In the genomic region with DNA sequence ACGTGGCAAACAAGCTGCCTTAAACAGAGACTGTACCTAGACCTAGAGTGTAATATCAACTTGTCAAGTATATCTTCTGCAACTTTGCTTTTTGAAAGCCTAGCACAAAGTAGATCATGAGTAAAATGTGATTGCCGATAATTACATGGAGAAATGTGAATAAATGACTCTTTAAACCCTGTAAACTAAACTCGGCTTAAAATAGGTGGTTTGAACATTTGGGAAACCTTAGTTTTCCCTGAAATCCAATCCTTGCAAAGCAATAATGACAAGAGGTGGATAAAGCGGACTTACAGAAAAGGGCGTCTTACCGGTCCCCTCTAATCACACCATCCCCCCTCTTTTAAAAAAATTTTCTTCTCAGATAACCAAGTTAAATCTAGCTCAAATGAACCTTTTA, we compare ENCODE assay signal across 8 cellular contexts. TPM values are rescaled to one million over a fixed set of nuclear protein-coding genes. Genes with fewer than 3 reads are reported as not detected.
DNase-seq lines count a peak whose midpoint lies in the region; ATAC-seq and TF ChIP-seq lines count a peak whose summit lies in the region.

No MANE protein-coding gene starts in this region.

- ATAC-seq in heart left ventricle: no peak
- no peak for ATAC-seq in Right ventricle myocardium superior (ENCODE audit: poor library complexity)
- ATAC-seq in GM18907 (IDR thresholded peaks at IDR 0.05; ENCODE audit: unreplicated experiment): no peak
- no peak for ATAC-seq in GM21447 (IDR thresholded peaks at IDR 0.05; ENCODE audit: unreplicated experiment)

- no peak overlapping the region for H4K8ac ChIP-seq in mesenchymal stem cell (ENCODE audit: low read length)

- DNase-seq in heart left ventricle: no peak
- DNase-seq in Right ventricle myocardium superior: no peak
- peak; percentile 3 for DNase-seq in astrocyte of the hippocampus (ENCODE audit: low read depth, low spot score)
- no peak for DNase-seq in mesenchymal stem cell
- DNase-seq in vagina (ENCODE audit: extremely low spot score in 2 of 2): no peak
- no peak for DNase-seq in SW 1271 (lab: John Stamatoyannopoulos, UW)

- no peak overlapping the region for H4K91ac ChIP-seq in mesenchymal stem cell (ENCODE audit: low read length)

- H3K4me3 ChIP-seq in heart left ventricle: peak overlapping the region; percentile 51 to 98 (median 76)
- H3K4me3 ChIP-seq in mesenchymal stem cell (ENCODE audit: insufficient read depth in 1 of 2, low read depth in 1 of 2, low read length in 2 of 2): peak overlapping the region; percentile 94 to 97
- peak overlapping the region; percentile 71 to 79 for H3K4me3 ChIP-seq in vagina

- H2BK5ac ChIP-seq in mesenchymal stem cell (ENCODE audit: low read depth, low read length, poor library complexity, severe bottlenecking): no peak overlapping the region

- peak overlapping the region in 1 of 2 experiments; percentile 95 for H3K18ac ChIP-seq in mesenchymal stem cell (ENCODE audit: low read depth in 1 of 2, low read length in 2 of 2)

- H2BK120ac ChIP-seq in mesenchymal stem cell (ENCODE audit: low read depth, low read length): peak overlapping the region; percentile 79

- intact Hi-C loops in heart left ventricle (cut with DNase I): no loop called here
- intact Hi-C loops in Right ventricle myocardium superior (cut with DNase I): no loop called here
- intact Hi-C loops in vagina (cut with DNase I): no loop called here

- WGBS in heart left ventricle, 4 donors: 43 to 50% (median 48%) methylated on average over 6 of the region's 6 CpGs
- WGBS in mesenchymal stem cell: 35% methylated on average over 3 of the region's 6 CpGs

- H3K36me3 ChIP-seq in heart left ventricle: no peaks in the 10 kb centered on the region
- H3K36me3 ChIP-seq in mesenchymal stem cell (ENCODE audit: control insufficient read depth in 1 of 2, insufficient read depth in 2 of 2, low read depth in 1 of 2, low read length in 2 of 2): no peaks in the 10 kb centered on the region
- no peaks in the 10 kb centered on the region for H3K36me3 ChIP-seq in vagina

- no peak for TF ChIP-seq POLR2A in heart left ventricle (IDR thresholded peaks at IDR 0.05)
- no peak for TF ChIP-seq POLR2A in vagina (IDR thresholded peaks at IDR 0.05)

- H3K27me3 ChIP-seq in heart left ventricle (no peaks in the 10 kb centered on the region), mesenchymal stem cell (ENCODE audit: control insufficient read depth in 1 of 2, insufficient read depth in 1 of 2, low read length in 2 of 2) (no peaks in the 10 kb centered on the region), vagina (no peaks in the 10 kb centered on the region)

- H3K9me3 ChIP-seq in heart left ventricle (peaks cover 0 to 12% (median 0%) of the 10 kb centered on the region in 12 donors), mesenchymal stem cell (ENCODE audit: control insufficient read depth, low read length) (peaks cover 10% of the 10 kb centered on the region), vagina (no peaks in the 10 kb centered on the region)

- H3K9ac ChIP-seq in mesenchymal stem cell (ENCODE audit: low read length): peak overlapping the region; percentile 99

- H3K4me1 ChIP-seq in heart left ventricle (peaks cover 0 to 24% (median 16%) of the 10 kb centered on the region in 12 donors), mesenchymal stem cell (ENCODE audit: control insufficient read depth, insufficient read depth, low read depth, low read length) (peaks cover 3% of the 10 kb centered on the region), vagina (peaks cover 7% of the 10 kb centered on the region)

- no peak overlapping the region for H3K4ac ChIP-seq in mesenchymal stem cell (ENCODE audit: low read depth in 1 of 2, low read length in 2 of 2)

- H2BK15ac ChIP-seq in mesenchymal stem cell (ENCODE audit: low read depth, poor library complexity, severe bottlenecking): no peak overlapping the region

- no peak overlapping the region for H2AFZ ChIP-seq in mesenchymal stem cell (ENCODE audit: low read depth, low read length)

- H2BK12ac ChIP-seq in mesenchymal stem cell (ENCODE audit: low read length in 2 of 2): no peak overlapping the region

- H3K27ac ChIP-seq in heart left ventricle (peak overlapping the region; percentile 55 to 92 (median 80)), mesenchymal stem cell (ENCODE audit: low read length, poor library complexity, severe bottlenecking) (peak overlapping the region; percentile 52), vagina (peak overlapping the region; percentile 78)

- no peak overlapping the region for H3K23ac ChIP-seq in mesenchymal stem cell (ENCODE audit: low read length in 2 of 2)

- no peak overlapping the region for H2AK5ac ChIP-seq in mesenchymal stem cell (ENCODE audit: low read length, severe bottlenecking)

- H3K79me1 ChIP-seq in mesenchymal stem cell (replicated peaks; ENCODE audit: low read length, poor library complexity, severe bottlenecking): no peaks in the 10 kb centered on the region

- H3K14ac ChIP-seq in mesenchymal stem cell (ENCODE audit: low read length in 2 of 2): no peak overlapping the region

- TF ChIP-seq CTCF in heart left ventricle (IDR thresholded peaks at IDR 0.05): no peak
- TF ChIP-seq CTCF in vagina (IDR thresholded peaks at IDR 0.05): no peak

- peak overlapping the region; percentile 59 for H3K4me2 ChIP-seq in mesenchymal stem cell (ENCODE audit: low read length, poor library complexity, severe bottlenecking)

RNA-seq across cellular contexts. Expression of a gene that starts 0.5 kb away (rescaled TPM):
- 10 to 100 TPM; 22.9 to 64.5 (median 46.1) TPM for total RNA-seq in heart left ventricle
- 10 to 100 TPM; 32.6 to 87.7 TPM for polyA plus RNA-seq in heart left ventricle
- 42.8 TPM for total RNA-seq in Right ventricle myocardium superior
- 45.7 TPM for polyA plus RNA-seq in mesenchymal stem cell (2013, experiment 1 of 2)
- polyA plus RNA-seq in mesenchymal stem cell (2013, experiment 2 of 2): 46.5 TPM
- total RNA-seq in vagina: 34.4 TPM
